ENCODE assay signal across 8 cellular contexts in the genomic region with DNA sequence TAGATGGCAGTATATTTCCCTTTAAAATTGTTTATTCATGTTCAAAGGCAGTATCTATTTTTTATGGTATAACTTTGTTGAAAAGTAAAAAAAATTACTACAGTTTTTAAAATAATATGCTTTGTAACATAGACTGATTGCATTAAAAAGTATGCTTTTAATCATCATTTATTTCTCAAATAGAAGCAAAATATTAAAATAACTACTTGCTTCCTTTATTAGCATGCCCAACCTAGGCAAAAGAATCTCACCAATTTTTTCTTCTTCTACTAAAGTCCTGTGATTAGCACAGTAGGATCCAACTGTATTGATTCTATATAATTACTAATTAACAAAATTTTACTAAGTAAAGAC.
A peak's percentile ranks its signal among the peaks of the same experiment; 100 is the strongest.
DNase-seq lines count a peak whose midpoint lies in the region; ATAC-seq and TF ChIP-seq lines count a peak whose summit lies in the region.

No MANE protein-coding gene starts in this region.

- TF ChIP-seq POLR2A in NB4 (IDR thresholded peaks at IDR 0.05; ENCODE audit: extremely low read depth, insufficient read length), result no peak

- H3K4me1 ChIP-seq in endodermal cell (ENCODE audit: control insufficient read depth, insufficient read depth, low read length), result no peaks in the 10 kb centered on the region
- no peaks in the 10 kb centered on the region for H3K4me1 ChIP-seq in neuron (ENCODE audit: insufficient read depth, low read length)

- H3K27me3 ChIP-seq in CD4-positive, alpha-beta T cell (ENCODE audit: control insufficient read depth, insufficient read depth, low read length), result no peaks in the 10 kb centered on the region
- H3K27me3 ChIP-seq in endodermal cell (ENCODE audit: control insufficient read depth, insufficient read depth, low read length, poor library complexity, severe bottlenecking), result no peaks in the 10 kb centered on the region
- no peaks in the 10 kb centered on the region for H3K27me3 ChIP-seq in neuron (ENCODE audit: insufficient read depth, low read length)

- no peaks in the 10 kb centered on the region for H3K9me3 ChIP-seq in CD4-positive, alpha-beta T cell (ENCODE audit: control insufficient read depth, low read length)
- no peaks in the 10 kb centered on the region for H3K9me3 ChIP-seq in endodermal cell (ENCODE audit: control insufficient read depth, low read length)
- no peaks in the 10 kb centered on the region for H3K9me3 ChIP-seq in neuron (ENCODE audit: low read length)

- H3K4me3 Mint-ChIP-seq in CD4-positive, alpha-beta T cell, result peak overlapping the region; percentile 87
- peak overlapping the region; percentile 71 for H3K4me3 Mint-ChIP-seq in endodermal cell

- CTCF ChIA-PET in CD4-positive, alpha-beta T cell (lab: Charles Lee), result interaction anchor here (0.9 to 1.6 kb wide), 6 partner anchors 42 to 668 kb away, joined by 3 to 6 read pairs (median 4); a partner anchor contains a TSS

- H3K27me3 Mint-ChIP-seq in CD4-positive, alpha-beta T cell, result no peaks in the 10 kb centered on the region
- no peaks in the 10 kb centered on the region for H3K27me3 Mint-ChIP-seq in endodermal cell (ENCODE audit: insufficient read depth)

- H3K9me3 Mint-ChIP-seq in CD4-positive, alpha-beta T cell, result no peaks in the 10 kb centered on the region
- peaks cover 4% of the 10 kb centered on the region for H3K9me3 Mint-ChIP-seq in endodermal cell

- ATAC-seq in CD4-positive, alpha-beta T cell (ENCODE audit: poor library complexity), result no peak
- no peak for ATAC-seq in left colon
- no peak for ATAC-seq in GM19467 (IDR thresholded peaks at IDR 0.05; ENCODE audit: unreplicated experiment)

- peaks cover 10% of the 10 kb centered on the region for H3K36me3 Mint-ChIP-seq in CD4-positive, alpha-beta T cell (ENCODE audit: low read depth)
- no peaks in the 10 kb centered on the region for H3K36me3 Mint-ChIP-seq in endodermal cell (ENCODE audit: low read depth)

- H2AFZ ChIP-seq in neuron (ENCODE audit: low read depth, low read length), result peak overlapping the region; percentile 100

- H3K4me1 Mint-ChIP-seq in CD4-positive, alpha-beta T cell (ENCODE audit: low read depth), result peaks cover 6% of the 10 kb centered on the region
- H3K4me1 Mint-ChIP-seq in endodermal cell, result peaks cover 12% of the 10 kb centered on the region

- POLR2A ChIA-PET in CD4-positive, alpha-beta T cell (lab: Charles Lee), result interaction anchor here (0.9 to 1.8 kb wide), 4 partner anchors 87 to 645 kb away, joined by 3 to 12 read pairs (median 6); a partner anchor contains a TSS

- no peak for DNase-seq in CD4-positive, alpha-beta T cell
- DNase-seq in NB4 (ENCODE audit: low read depth) (no peak), endodermal cell (no peak), left colon (no peak), NOMO-1 treated with dmso at 0.1 percent for 144 hours (lab: John Stamatoyannopoulos, UW; ENCODE audit: unreplicated experiment) (no peak), NCI-H1694 (lab: John Stamatoyannopoulos, UW) (no peak)

- H3K36me3 ChIP-seq in endodermal cell (ENCODE audit: control insufficient read depth, insufficient read depth, low read length) (no peaks in the 10 kb centered on the region), neuron (ENCODE audit: insufficient read depth, low read length) (no peaks in the 10 kb centered on the region)

- peak; percentile 52 for TF ChIP-seq CTCF in CD4-positive, alpha-beta T cell (IDR thresholded peaks at IDR 0.05)
- TF ChIP-seq CTCF in NB4 (IDR thresholded peaks at IDR 0.05; ENCODE audit: low read depth, low read length), result no peak
- peak; percentile 38 for TF ChIP-seq CTCF in endodermal cell (conservative IDR thresholded peaks at IDR 0.05)

- H3K27ac ChIP-seq in CD4-positive, alpha-beta T cell (ENCODE audit: low read depth, low read length), result peak overlapping the region; percentile 29
- no peak overlapping the region for H3K27ac ChIP-seq in endodermal cell (ENCODE audit: low read depth, low read length)

- H3K4me3 ChIP-seq in NB4 (ENCODE audit: low read depth, low read length) (peak overlapping the region; percentile 74), endodermal cell (ENCODE audit: low read length) (peak overlapping the region; percentile 76), neuron (ENCODE audit: low read length) (peak overlapping the region; percentile 67)

- intact Hi-C loops in CD4-positive, alpha-beta T cell (cut with DNase I, micrococcal nuclease), result loop anchor here (1.0 to 10.0 kb wide), 5 partner anchors 86 to 666 kb away; a partner anchor contains a TSS
- intact Hi-C loops in left colon (cut with DNase I, micrococcal nuclease), result loop anchor here in 1 of 2 donors (5.0 kb wide), 1 partner anchor 576 kb away; no protein-coding TSS in a partner anchor

- H3K9ac ChIP-seq in endodermal cell (ENCODE audit: extremely low read depth, low read length, poor library complexity, severe bottlenecking), result no peak overlapping the region

- peak overlapping the region; percentile 74 for H3K27ac Mint-ChIP-seq in CD4-positive, alpha-beta T cell
- no peak overlapping the region for H3K27ac Mint-ChIP-seq in endodermal cell
